Comparison of ENCODE assay signal across 19 cellular contexts in genomic region chr3:63774776-63775175, GRCh38. TPM values are rescaled to one million over a fixed set of nuclear protein-coding genes. Genes with fewer than 3 reads are reported as not detected.
A peak's percentile ranks its signal among the peaks of the same experiment; 100 is the strongest.
DNase-seq lines count a peak whose midpoint lies in the region; ATAC-seq and TF ChIP-seq lines count a peak whose summit lies in the region.
"Had no signal": no experiment of that assay in that cellular context is flagged by ENCODE, and none has a peak within 500 bp of the region (broad histone marks: within the 10 kb centered on the region; RNA-seq: fewer than 3 reads in every experiment).

No MANE protein-coding gene starts in this region.

- no peaks in the 10 kb centered on the region for H3F3A ChIP-seq in GM23248 (ENCODE audit: insufficient read depth)

- no peaks in the 10 kb centered on the region for H3K4me1 ChIP-seq in GM23248 (ENCODE audit: insufficient read depth)
- H3K4me1 ChIP-seq: BE2C, HAP-1 had no signal

- H3K27me3 Mint-ChIP-seq in stimulated activated naive B cell treated with anti-CD40 and anti-IgM and Interleukin-4, amounts not matched to agents 10 μg/mL and 1 μg/mL and 100 μg/mL, for 72 hours, result no peaks in the 10 kb centered on the region

- H3K27me3 ChIP-seq in GM23248 (replicated peaks; ENCODE audit: insufficient read depth), result no peaks in the 10 kb centered on the region
- H3K27me3 ChIP-seq: BE2C had no signal

- no peaks in the 10 kb centered on the region for H3K36me3 Mint-ChIP-seq in stimulated activated naive B cell treated with anti-CD40 and anti-IgM and Interleukin-4, amounts not matched to agents 10 μg/mL and 1 μg/mL and 100 μg/mL, for 72 hours

- no peaks in the 10 kb centered on the region for H3K9me2 ChIP-seq in GM23248 (ENCODE audit: insufficient read depth)

- no peak overlapping the region for H3K27ac ChIP-seq in GM23248

- no peak overlapping the region for H3K4me3 Mint-ChIP-seq in stimulated activated naive B cell treated with anti-CD40 and anti-IgM and Interleukin-4, amounts not matched to agents 10 μg/mL and 1 μg/mL and 100 μg/mL, for 72 hours
- H3K4me3 Mint-ChIP-seq: CD4-positive, alpha-beta T cell had no signal

- H3K79me2 ChIP-seq in GM23248 (ENCODE audit: insufficient read depth), result no peaks in the 10 kb centered on the region

- no peak overlapping the region for H3K9ac ChIP-seq in GM23248

- no peak overlapping the region for H3K27ac Mint-ChIP-seq in stimulated activated naive B cell treated with anti-CD40 and anti-IgM and Interleukin-4, amounts not matched to agents 10 μg/mL and 1 μg/mL and 100 μg/mL, for 72 hours
- H3K27ac Mint-ChIP-seq: CD4-positive, alpha-beta T cell had no signal

- no peaks in the 10 kb centered on the region for H3K36me3 ChIP-seq in GM23248 (ENCODE audit: low read depth)
- H3K36me3 ChIP-seq: BE2C, HAP-1 had no signal

- DNase-seq in GM23248, result peak; percentile 37
- DNase-seq in NOMO-1 treated with DMSO at 0.1 percent for 48 hours (lab: John Stamatoyannopoulos, UW; ENCODE audit: unreplicated experiment), result peak; percentile 13
- DNase-seq in epithelial cell of esophagus (ENCODE audit: low read depth), result peak; percentile 16
- DNase-seq in iris pigment epithelial cell (ENCODE audit: low read depth), result peak; percentile 33
- no peak for DNase-seq in GM19240 (ENCODE audit: insufficient read length, low spot score)
- DNase-seq in stimulated activated naive B cell treated with anti-CD40 and anti-IgM and Interleukin-4, amounts not matched to agents 10 μg/mL and 1 μg/mL and 100 μg/mL, for 72 hours, result no peak
- DNase-seq in NK-92 treated with Interleukin-12 subunit alpha and Interleukin-12 subunit beta, amount 100 ng/mL, for 24 hours (lab: John Stamatoyannopoulos, UW), result no peak
- DNase-seq: ACHN; BE2C; Calu3; CD4-positive, alpha-beta T cell; NCI-H1092; NCI-H146; NCI-H2081; NCI-H510A; SHP77 treated with DMSO at 0.1 percent for 48 hours had no signal

- H3K4me3 ChIP-seq in GM23248 (no peak overlapping the region), epithelial cell of esophagus (ENCODE audit: low read length) (no peak overlapping the region)
- H3K4me3 ChIP-seq: HAP-1 had no signal

- 75 to 80% methylated on average over 5 of the region's 5 CpGs for WGBS in GM23248 (ENCODE audit: low coverage in 1 of 2, low lambda C conversion rate in 2 of 2, missing lambda C conversion rate in 2 of 2), 2 experiments

- in situ Hi-C loops in GM23248 (cut with MboI), result no loop called here

- ATAC-seq in stimulated activated naive B cell treated with anti-CD40 and anti-IgM and Interleukin-4, amounts not matched to agents 10 μg/mL and 1 μg/mL and 100 μg/mL, for 72 hours (replicated peaks), result no peak
- ATAC-seq: SK-N-SH treated with all-trans-retinoic acid at 6 μM for 48 hours had no signal

- H3K4me1 Mint-ChIP-seq in stimulated activated naive B cell treated with anti-CD40 and anti-IgM and Interleukin-4, amounts not matched to agents 10 μg/mL and 1 μg/mL and 100 μg/mL, for 72 hours, result no peaks in the 10 kb centered on the region

- H2AFZ ChIP-seq in GM23248, result no peak overlapping the region

- H3K4me2 ChIP-seq in GM23248 (ENCODE audit: unreplicated experiment), result no peak overlapping the region

- H4K20me1 ChIP-seq in GM23248 (ENCODE audit: insufficient read depth), result no peaks in the 10 kb centered on the region

- peaks cover 0 to 5% of the 10 kb centered on the region in 2 donors for H3K9me3 Mint-ChIP-seq in stimulated activated naive B cell treated with anti-CD40 and anti-IgM and Interleukin-4, amounts not matched to agents 10 μg/mL and 1 μg/mL and 100 μg/mL, for 72 hours

- TF ChIP-seq CTCF in epithelial cell of esophagus (IDR thresholded peaks at IDR 0.05; ENCODE audit: insufficient read depth, low read depth, low read length, missing control alignments), result no peak

- H3K9me3 ChIP-seq in GM23248 (ENCODE audit: low read depth), result no peaks in the 10 kb centered on the region
- H3K9me3 ChIP-seq: BE2C, HAP-1 had no signal

RNA-seq across cellular contexts. Expression of gene C3orf49, which starts 44.3 kb away (rescaled TPM):
- not detected in 2 replicates for total RNA-seq in GM23248 (2014; rRNA removed; shearing (Covaris generic))
- not detected in 2 replicates for polyA plus RNA-seq in GM23248 (2016; fragmentation: Nextera tagmentation; extraction: Ambion mirVana)
- total RNA-seq: Calu3; CD4-positive, alpha-beta T cell; OCI-LY7 had no signal

Comparison
In these comparisons a context has a peak if more than half of its experiments do, and no peak if none do; other contexts are left out.
1. DNase-seq: peak in GM23248 (single experiment), NOMO-1 treated with DMSO at 0.1 percent for 48 hours (single experiment), epithelial cell of esophagus (single experiment) and iris pigment epithelial cell (single experiment); none in GM19240 (single experiment), stimulated activated naive B cell treated with anti-CD40 and anti-IgM and Interleukin-4, amounts not matched to agents 10 μg/mL and 1 μg/mL and 100 μg/mL, for 72 hours (single experiment) and NK-92 treated with Interleukin-12 subunit alpha and Interleukin-12 subunit beta, amount 100 ng/mL, for 24 hours (single experiment).